1 cellular context compared by ENCODE assay signal in the genomic region with DNA sequence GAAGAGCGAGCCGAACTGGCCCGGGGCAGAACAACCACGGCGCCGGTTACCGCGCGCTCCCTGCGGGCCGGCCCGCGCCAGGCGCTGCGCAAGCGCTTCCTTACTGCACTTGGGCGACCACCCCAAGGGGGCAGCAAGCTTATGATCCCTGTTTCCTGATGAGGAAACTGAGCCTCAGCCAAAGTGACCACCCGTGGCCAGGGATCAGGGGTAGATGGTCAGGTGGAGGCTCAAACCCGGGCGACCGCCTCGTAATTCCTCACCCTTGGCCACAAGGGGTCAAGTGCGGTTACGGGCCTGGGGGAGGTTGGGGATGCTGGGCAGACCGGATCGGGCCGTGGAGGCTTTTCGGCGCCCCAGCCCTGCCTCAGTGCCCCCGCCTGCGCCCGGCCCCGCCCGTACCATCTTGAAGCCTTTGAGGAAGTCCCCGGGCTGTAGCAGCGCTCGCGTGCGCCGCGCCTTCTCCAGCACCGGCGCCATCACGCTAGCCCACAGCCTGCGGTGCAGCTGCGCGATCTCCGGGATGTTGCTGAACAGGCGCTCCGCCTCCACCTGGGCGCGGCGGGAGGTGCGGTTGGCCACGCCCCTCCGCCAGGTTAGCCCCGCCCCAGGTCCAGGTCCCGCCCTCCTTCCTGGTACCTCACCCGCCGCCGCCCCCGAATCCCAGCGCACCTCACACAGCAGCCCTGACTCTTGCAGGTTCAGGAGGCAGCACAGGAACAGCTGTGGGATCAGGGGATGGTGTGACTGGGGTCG.
TF ChIP-seq lines count a peak whose summit lies in the region.

No MANE protein-coding gene starts in this region.

TF ChIP-seq in HCT116, 20 proteins besides CTCF, POLR2A, EP300 and RAD21 (continued from another document):
- TF ChIP-seq, protein P1, sequence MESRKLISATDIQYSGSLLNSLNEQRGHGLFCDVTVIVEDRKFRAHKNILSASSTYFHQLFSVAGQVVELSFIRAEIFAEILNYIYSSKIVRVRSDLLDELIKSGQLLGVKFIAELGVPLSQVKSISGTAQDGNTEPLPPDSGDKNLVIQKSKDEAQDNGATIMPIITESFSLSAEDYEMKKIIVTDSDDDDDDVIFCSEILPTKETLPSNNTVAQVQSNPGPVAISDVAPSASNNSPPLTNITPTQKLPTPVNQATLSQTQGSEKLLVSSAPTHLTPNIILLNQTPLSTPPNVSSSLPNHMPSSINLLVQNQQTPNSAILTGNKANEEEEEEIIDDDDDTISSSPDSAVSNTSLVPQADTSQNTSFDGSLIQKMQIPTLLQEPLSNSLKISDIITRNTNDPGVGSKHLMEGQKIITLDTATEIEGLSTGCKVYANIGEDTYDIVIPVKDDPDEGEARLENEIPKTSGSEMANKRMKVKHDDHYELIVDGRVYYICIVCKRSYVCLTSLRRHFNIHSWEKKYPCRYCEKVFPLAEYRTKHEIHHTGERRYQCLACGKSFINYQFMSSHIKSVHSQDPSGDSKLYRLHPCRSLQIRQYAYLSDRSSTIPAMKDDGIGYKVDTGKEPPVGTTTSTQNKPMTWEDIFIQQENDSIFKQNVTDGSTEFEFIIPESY (IDR thresholded peaks at IDR 0.05; ENCODE audit: extremely low read depth, insufficient replicate concordance, low read length), result no peak
- TF ChIP-seq CEBPB (IDR thresholded peaks at IDR 0.05; ENCODE audit: low read depth) (no peak), FOSL1 (IDR thresholded peaks at IDR 0.05; ENCODE audit: low read depth) (no peak), ELF1 (IDR thresholded peaks at IDR 0.05; ENCODE audit: borderline replicate concordance, low read depth) (no peak), EZH2 (IDR thresholded peaks at IDR 0.05) (no peak), TCF7L2 (IDR thresholded peaks at IDR 0.05; ENCODE audit: borderline replicate concordance, extremely low read depth, insufficient read depth, insufficient read length) (peak; percentile 18), SIN3A (IDR thresholded peaks at IDR 0.05; ENCODE audit: low read depth) (no peak), EGR1 (IDR thresholded peaks at IDR 0.05; ENCODE audit: low read depth) (no peak; the same call in 1 of the 2 replicates), POLR2AphosphoS5 (IDR thresholded peaks at IDR 0.05; ENCODE audit: low read depth, low read length) (peak; percentile 78), EZH2phosphoT487 (IDR thresholded peaks at IDR 0.05; ENCODE audit: borderline replicate concordance) (no peak)
- TF ChIP-seq, protein P2, sequence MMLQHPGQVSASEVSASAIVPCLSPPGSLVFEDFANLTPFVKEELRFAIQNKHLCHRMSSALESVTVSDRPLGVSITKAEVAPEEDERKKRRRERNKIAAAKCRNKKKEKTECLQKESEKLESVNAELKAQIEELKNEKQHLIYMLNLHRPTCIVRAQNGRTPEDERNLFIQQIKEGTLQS (IDR thresholded peaks at IDR 0.05), result no peak
- TF ChIP-seq, protein P3, sequence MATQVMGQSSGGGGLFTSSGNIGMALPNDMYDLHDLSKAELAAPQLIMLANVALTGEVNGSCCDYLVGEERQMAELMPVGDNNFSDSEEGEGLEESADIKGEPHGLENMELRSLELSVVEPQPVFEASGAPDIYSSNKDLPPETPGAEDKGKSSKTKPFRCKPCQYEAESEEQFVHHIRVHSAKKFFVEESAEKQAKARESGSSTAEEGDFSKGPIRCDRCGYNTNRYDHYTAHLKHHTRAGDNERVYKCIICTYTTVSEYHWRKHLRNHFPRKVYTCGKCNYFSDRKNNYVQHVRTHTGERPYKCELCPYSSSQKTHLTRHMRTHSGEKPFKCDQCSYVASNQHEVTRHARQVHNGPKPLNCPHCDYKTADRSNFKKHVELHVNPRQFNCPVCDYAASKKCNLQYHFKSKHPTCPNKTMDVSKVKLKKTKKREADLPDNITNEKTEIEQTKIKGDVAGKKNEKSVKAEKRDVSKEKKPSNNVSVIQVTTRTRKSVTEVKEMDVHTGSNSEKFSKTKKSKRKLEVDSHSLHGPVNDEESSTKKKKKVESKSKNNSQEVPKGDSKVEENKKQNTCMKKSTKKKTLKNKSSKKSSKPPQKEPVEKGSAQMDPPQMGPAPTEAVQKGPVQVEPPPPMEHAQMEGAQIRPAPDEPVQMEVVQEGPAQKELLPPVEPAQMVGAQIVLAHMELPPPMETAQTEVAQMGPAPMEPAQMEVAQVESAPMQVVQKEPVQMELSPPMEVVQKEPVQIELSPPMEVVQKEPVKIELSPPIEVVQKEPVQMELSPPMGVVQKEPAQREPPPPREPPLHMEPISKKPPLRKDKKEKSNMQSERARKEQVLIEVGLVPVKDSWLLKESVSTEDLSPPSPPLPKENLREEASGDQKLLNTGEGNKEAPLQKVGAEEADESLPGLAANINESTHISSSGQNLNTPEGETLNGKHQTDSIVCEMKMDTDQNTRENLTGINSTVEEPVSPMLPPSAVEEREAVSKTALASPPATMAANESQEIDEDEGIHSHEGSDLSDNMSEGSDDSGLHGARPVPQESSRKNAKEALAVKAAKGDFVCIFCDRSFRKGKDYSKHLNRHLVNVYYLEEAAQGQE (IDR thresholded peaks at IDR 0.05; ENCODE audit: low read depth), result no peak
